In the genomic region with DNA sequence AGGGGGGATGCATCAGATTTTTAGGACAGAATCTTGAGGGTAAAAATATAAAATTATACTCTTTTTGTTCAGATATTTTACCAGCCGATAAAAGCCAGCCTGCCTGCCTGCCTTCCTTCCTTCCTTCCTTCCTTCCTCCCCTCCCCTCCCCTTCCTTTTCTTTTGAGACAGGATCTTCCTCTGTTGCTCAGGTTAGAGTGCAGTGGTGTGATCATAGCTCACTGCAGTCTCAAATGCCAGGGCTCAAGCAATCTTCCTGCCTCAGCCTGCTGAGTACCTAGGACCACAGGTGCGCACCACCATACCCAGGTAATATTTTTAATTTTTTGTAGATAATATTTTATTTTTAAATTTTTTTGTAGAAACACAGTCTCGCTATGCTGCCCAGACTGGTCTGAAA, we compare ENCODE assay signal across 6 cellular contexts.
"Had no signal": no experiment of that assay in that cellular context is flagged by ENCODE, and none has a peak within 500 bp of the region (broad histone marks: within the 10 kb centered on the region; RNA-seq: fewer than 3 reads in every experiment).

No MANE protein-coding gene starts in this region.

- H3K27ac ChIP-seq: HL-60 had no signal

- ATAC-seq: HepG2, K562 had no signal

- DNase-seq: IMR-90, KBM-7, KG1 had no signal

- H3K4me3 ChIP-seq: K562 had no signal
